14 cellular contexts compared by ENCODE assay signal in genomic region chr18:3008546-3008945, GRCh38. TPM values are rescaled to one million over a fixed set of nuclear protein-coding genes. Genes with fewer than 3 reads are reported as not detected.
DNase-seq lines count a peak whose midpoint lies in the region; ATAC-seq and TF ChIP-seq lines count a peak whose summit lies in the region.
"Had no signal": no experiment of that assay in that cellular context is flagged by ENCODE, and none has a peak within 500 bp of the region (broad histone marks: within the 10 kb centered on the region; RNA-seq: fewer than 3 reads in every experiment).

No MANE protein-coding gene starts in this region.

- H3K4me1 Mint-ChIP-seq in HFFc6 (ENCODE audit: low read depth): peaks cover 46% of the 10 kb centered on the region
- peaks cover 24% of the 10 kb centered on the region for H3K4me1 Mint-ChIP-seq in GM23338

- H3K4me1 ChIP-seq in mesenchymal stem cell (ENCODE audit: control insufficient read depth, insufficient read depth, low read depth, low read length) (peaks cover 10% of the 10 kb centered on the region), GM23338 (ENCODE audit: insufficient read depth) (peaks cover 7% of the 10 kb centered on the region; the same call in 1 of the 2 replicates), foreskin keratinocyte (no peaks in the 10 kb centered on the region)
- H3K4me1 ChIP-seq: parathyroid adenoma had no signal

- H4K20me1 ChIP-seq in GM23338 (replicated peaks; ENCODE audit: insufficient read depth): no peaks in the 10 kb centered on the region; the same call in 1 of the 2 replicates

- H3K9ac ChIP-seq in mesenchymal stem cell (ENCODE audit: low read length): no peak overlapping the region
- H3K9ac ChIP-seq: parathyroid adenoma had no signal

- H3K79me1 ChIP-seq in mesenchymal stem cell (replicated peaks; ENCODE audit: low read length, poor library complexity, severe bottlenecking): peaks cover 9% of the 10 kb centered on the region

- peaks cover 66% of the 10 kb centered on the region for H3K79me2 ChIP-seq in GM23338 (replicated peaks; ENCODE audit: insufficient read depth)

- H3K36me3 Mint-ChIP-seq in HFFc6 (ENCODE audit: low read depth) (peaks cover 60% of the 10 kb centered on the region), GM23338 (ENCODE audit: low read depth) (peaks cover 51% of the 10 kb centered on the region)

- H3F3A ChIP-seq in GM23338 (replicated peaks; ENCODE audit: low read depth): 0 out of 2 replicates have a peak, but pooled peaks cover 9% of the 10 kb centered on the region

- H3K27ac Mint-ChIP-seq in HFFc6: peak overlapping the region; percentile 38
- no peak overlapping the region for H3K27ac Mint-ChIP-seq in GM23338
- H3K27ac Mint-ChIP-seq: activated CD4-positive, alpha-beta memory T cell treated with anti-CD3 and anti-CD28 coated beads for 36 hours; memory B cell had no signal

- H2AK5ac ChIP-seq in mesenchymal stem cell (ENCODE audit: low read length, severe bottlenecking): no peak overlapping the region

- whole genome bisulfite sequencing in mesenchymal stem cell: 25% methylated on average over 3 of the region's 4 CpGs

- no peak overlapping the region for H3K4me3 ChIP-seq in brain microvascular endothelial cell (ENCODE audit: low read depth, low read length)
- H3K4me3 ChIP-seq in mesenchymal stem cell (ENCODE audit: insufficient read depth in 1 of 2, low read depth in 1 of 2, low read length in 2 of 2): no peak overlapping the region
- H3K4me3 ChIP-seq in GM23338: no peak overlapping the region

- H3K27me3 ChIP-seq in brain microvascular endothelial cell (replicated peaks) (no peaks in the 10 kb centered on the region), mesenchymal stem cell (ENCODE audit: control insufficient read depth in 1 of 2, insufficient read depth in 1 of 2, low read length in 2 of 2) (no peaks in the 10 kb centered on the region), GM23338 (ENCODE audit: insufficient read depth) (no peaks in the 10 kb centered on the region), foreskin keratinocyte (no peaks in the 10 kb centered on the region)

- H2BK120ac ChIP-seq in mesenchymal stem cell (ENCODE audit: low read depth, low read length): no peak overlapping the region

- DNase-seq in AG20443 (ENCODE audit: low spot score): peak; percentile 42
- peak; percentile 79 for DNase-seq in HFFc6
- DNase-seq in brain microvascular endothelial cell: peak; percentile 64
- DNase-seq in mesenchymal stem cell: peak; percentile 83
- DNase-seq in left cardiac atrium: no peak
- no peak for DNase-seq in GM23338 (ENCODE audit: low spot score)
- no peak for DNase-seq in foreskin keratinocyte
- no peak for DNase-seq in stimulated activated CD8-positive, alpha-beta memory T cell treated with anti-CD3 and anti-CD28 coated beads, Interleukin-4, amount 100 ng/mL, for 48 hours
- DNase-seq: activated CD4-positive, alpha-beta memory T cell treated with anti-CD3 and anti-CD28 coated beads for 36 hours; hippocampal formation; stimulated activated naive CD4-positive, alpha-beta T cell had no signal

- H3K14ac ChIP-seq in mesenchymal stem cell (ENCODE audit: low read length in 2 of 2): no peak overlapping the region

- H3K36me3 ChIP-seq in brain microvascular endothelial cell (replicated peaks): peaks cover 20% of the 10 kb centered on the region
- peaks cover 16 to 39% of the 10 kb centered on the region in 2 experiments for H3K36me3 ChIP-seq in mesenchymal stem cell (ENCODE audit: control insufficient read depth in 1 of 2, insufficient read depth in 2 of 2, low read depth in 1 of 2, low read length in 2 of 2)
- peaks cover 7% of the 10 kb centered on the region; the same call in 1 of the 2 replicates for H3K36me3 ChIP-seq in GM23338 (ENCODE audit: insufficient read depth)

- peak overlapping the region in 1 of 2 experiments; percentile 17 for H3K4ac ChIP-seq in mesenchymal stem cell (ENCODE audit: low read depth in 1 of 2, low read length in 2 of 2)

- no peak overlapping the region for H3K27ac ChIP-seq in brain microvascular endothelial cell
- no peak overlapping the region for H3K27ac ChIP-seq in mesenchymal stem cell (ENCODE audit: low read length, poor library complexity, severe bottlenecking)
- H3K27ac ChIP-seq in GM23338 (ENCODE audit: low read depth): no peak overlapping the region
- H3K27ac ChIP-seq in foreskin keratinocyte: no peak overlapping the region
- H3K27ac ChIP-seq: parathyroid adenoma had no signal

- intact Hi-C loops in left cardiac atrium (cut with DNase I): no loop called here

- in situ Hi-C loops in brain microvascular endothelial cell (cut with HindIII; ENCODE audit: low pct_ligation_motif_present, low sequenced_read_pairs): no loop called here

- H3K23ac ChIP-seq in mesenchymal stem cell (ENCODE audit: low read length in 2 of 2): no peak overlapping the region

- H3K9me3 ChIP-seq in mesenchymal stem cell (ENCODE audit: control insufficient read depth, low read length): no peaks in the 10 kb centered on the region

- no peak for TF ChIP-seq CTCF in HFFc6 (IDR thresholded peaks at IDR 0.05)
- no peak for TF ChIP-seq CTCF in brain microvascular endothelial cell (IDR thresholded peaks at IDR 0.05; ENCODE audit: low read depth, low read length, missing control alignments)
- no peak for TF ChIP-seq CTCF in GM23338 (conservative IDR thresholded peaks at IDR 0.05; ENCODE audit: low read depth in 2 of 2)
- no peak for TF ChIP-seq CTCF in foreskin keratinocyte (conservative IDR thresholded peaks at IDR 0.05)

- H4K91ac ChIP-seq in mesenchymal stem cell (ENCODE audit: low read length): no peak overlapping the region

- H3K9me3 Mint-ChIP-seq in HFFc6 (peaks cover 8% of the 10 kb centered on the region; the same call in 1 of the 2 replicates), GM23338 (peaks cover 22% of the 10 kb centered on the region)
- H3K9me3 Mint-ChIP-seq: activated CD4-positive, alpha-beta memory T cell treated with anti-CD3 and anti-CD28 coated beads for 36 hours; activated naive CD4-positive, alpha-beta T cell treated with anti-CD3 and anti-CD28 coated beads, Interleukin-2, amount 50 U/mL, for 72 hours; memory B cell had no signal

- H3K18ac ChIP-seq in mesenchymal stem cell (ENCODE audit: low read depth in 1 of 2, low read length in 2 of 2): no peak overlapping the region

- no peak overlapping the region for H2BK12ac ChIP-seq in mesenchymal stem cell (ENCODE audit: low read length in 2 of 2)

- H3K4me2 ChIP-seq in mesenchymal stem cell (ENCODE audit: low read length, poor library complexity, severe bottlenecking) (no peak overlapping the region), GM23338 (no peak overlapping the region)

- H2AFZ ChIP-seq in mesenchymal stem cell (ENCODE audit: low read depth, low read length) (no peak overlapping the region), GM23338 (no peak overlapping the region)
- H2AFZ ChIP-seq: parathyroid adenoma had no signal

- no peak overlapping the region for H2BK15ac ChIP-seq in mesenchymal stem cell (ENCODE audit: low read depth, poor library complexity, severe bottlenecking)

- peaks cover 3% of the 10 kb centered on the region; the same call in 1 of the 2 replicates for H3K9me2 ChIP-seq in GM23338 (ENCODE audit: insufficient read depth)

- no peak for ATAC-seq in left cardiac atrium
- ATAC-seq in GM23338: no peak
- no peak for ATAC-seq in foreskin keratinocyte
- ATAC-seq: activated naive CD4-positive, alpha-beta T cell treated with anti-CD3 and anti-CD28 coated beads, Interleukin-2, amount 50 U/mL, for 72 hours had no signal

- H4K8ac ChIP-seq in mesenchymal stem cell (ENCODE audit: low read length): no peak overlapping the region

- H2BK5ac ChIP-seq in mesenchymal stem cell (ENCODE audit: low read depth, low read length, poor library complexity, severe bottlenecking): no peak overlapping the region

- no peaks in the 10 kb centered on the region for H3K27me3 Mint-ChIP-seq in HFFc6 (ENCODE audit: insufficient read depth)
- H3K27me3 Mint-ChIP-seq in GM23338 (ENCODE audit: insufficient read depth, low read depth, poor library complexity): peaks cover 8% of the 10 kb centered on the region
- H3K27me3 Mint-ChIP-seq: activated CD4-positive, alpha-beta memory T cell treated with anti-CD3 and anti-CD28 coated beads for 36 hours; memory B cell had no signal

- peak overlapping the region; percentile 54 for H3K4me3 Mint-ChIP-seq in HFFc6
- H3K4me3 Mint-ChIP-seq in GM23338: no peak overlapping the region
- H3K4me3 Mint-ChIP-seq: activated CD4-positive, alpha-beta memory T cell treated with anti-CD3 and anti-CD28 coated beads for 36 hours; memory B cell had no signal

TF ChIP-seq in GM23338, 12 proteins besides CTCF, POLR2A, EP300 and RAD21 (continues in another document):
- TF ChIP-seq EZH2 (IDR thresholded peaks at IDR 0.05; ENCODE audit: low read depth, unreplicated experiment): no peak
- TF ChIP-seq STAT1 (IDR thresholded peaks at IDR 0.05; ENCODE audit: unreplicated experiment): no peak
- no peak for TF ChIP-seq CREB1 (CRISPR knock-in tag; IDR thresholded peaks at IDR 0.05; ENCODE audit: low read depth)
- TF ChIP-seq ETS1 (IDR thresholded peaks at IDR 0.05): no peak
- TF ChIP-seq JUNB (IDR thresholded peaks at IDR 0.05; ENCODE audit: unreplicated experiment): no peak
- no peak for TF ChIP-seq ZNF331 (CRISPR knock-in tag; IDR thresholded peaks at IDR 0.05; ENCODE audit: low read depth)
- TF ChIP-seq ZNF114 (CRISPR knock-in tag; IDR thresholded peaks at IDR 0.05): no peak

RNA-seq across cellular contexts. Expression of gene LPIN2, which starts 4.4 kb away (rescaled TPM):
- 10 to 100 TPM; 24.6 to 27.7 (median 26.3) TPM for total RNA-seq in HFFc6 (2021; fragmentation: NEBNext Ultra II Directional; extraction: Animal tissue kit (Norgen Biotek cat#: 25700))
- polyA plus RNA-seq in mesenchymal stem cell (2013, experiment 1 of 2): 28.4 TPM
- polyA plus RNA-seq in mesenchymal stem cell (2013, experiment 2 of 2): 28.0 TPM
- total RNA-seq in left cardiac atrium (10 to 100 TPM; 15.2 to 16.4 TPM), foreskin keratinocyte (6.6 and 7.3 TPM in 2 replicates)
- total RNA-seq in GM23338 (2014; rRNA removed; shearing (Covaris generic)): 10.5 and 10.8 TPM in 2 replicates
- polyA plus RNA-seq in GM23338 (2016; fragmentation: Nextera tagmentation; extraction: Ambion mirVana) (9.0 and 10.1 TPM in 2 replicates), foreskin keratinocyte (1.5 and 1.6 TPM in 2 replicates)

Comparison
In these comparisons a context has a peak if more than half of its experiments do, and no peak if none do; other contexts are left out.
1. DNase-seq: peak in AG20443 (single experiment), HFFc6 (single experiment), brain microvascular endothelial cell (single experiment) and mesenchymal stem cell (single experiment); none in left cardiac atrium (single experiment), GM23338 (single experiment), foreskin keratinocyte (0 of 2) and stimulated activated CD8-positive, alpha-beta memory T cell treated with anti-CD3 and anti-CD28 coated beads, Interleukin-4, amount 100 ng/mL, for 48 hours (single experiment).